11 cellular contexts compared by ENCODE assay signal in the genomic region with DNA sequence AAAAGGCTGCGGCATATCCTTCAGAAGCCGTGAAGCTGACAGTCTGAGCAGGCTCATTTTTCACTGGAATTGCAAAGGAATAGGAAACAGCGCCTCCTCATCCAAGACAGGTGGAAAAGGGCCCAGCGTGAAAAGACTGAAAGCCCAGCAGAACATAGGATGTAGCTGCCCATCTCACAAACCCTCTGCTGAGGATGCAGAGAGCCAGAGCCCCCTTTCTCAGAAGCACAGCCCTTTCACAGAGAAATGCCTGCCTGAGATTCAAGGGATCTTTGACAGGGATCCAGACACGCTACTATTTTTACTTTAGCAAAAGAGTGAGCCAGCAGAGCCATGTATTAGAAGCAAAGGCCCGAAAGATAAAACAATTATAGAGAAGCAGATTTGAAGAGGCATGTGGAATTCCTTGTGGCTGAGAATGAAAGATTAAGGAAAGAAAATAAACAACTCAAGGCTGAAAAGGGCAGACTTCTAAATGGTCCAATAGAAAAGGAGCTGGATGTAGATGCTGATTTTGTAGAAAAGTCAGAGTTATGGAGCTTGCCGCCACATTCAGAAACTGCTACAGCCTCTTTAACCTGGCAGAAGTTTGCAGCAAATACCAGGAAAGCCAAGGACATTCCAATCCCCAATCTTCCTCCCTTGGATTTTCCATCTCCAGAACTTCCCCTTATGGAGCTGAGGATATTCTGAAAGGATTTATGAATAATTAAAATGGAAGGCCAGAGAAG. TPM values are rescaled to one million over a fixed set of nuclear protein-coding genes. Genes with fewer than 3 reads are reported as not detected.
DNase-seq lines count a peak whose midpoint lies in the region; ATAC-seq and TF ChIP-seq lines count a peak whose summit lies in the region.
"Had no signal": no experiment of that assay in that cellular context is flagged by ENCODE, and none has a peak within 500 bp of the region (broad histone marks: within the 10 kb centered on the region; RNA-seq: fewer than 3 reads in every experiment).

No MANE protein-coding gene starts in this region.

- no peak for TF ChIP-seq CTCF in brain (conservative IDR thresholded peaks at IDR 0.05)
- TF ChIP-seq CTCF in lower lobe of right lung (IDR thresholded peaks at IDR 0.05) = no peak
- no peak for TF ChIP-seq CTCF in transverse colon (IDR thresholded peaks at IDR 0.05)

- no peak for ATAC-seq in lower lobe of right lung
- no peak for ATAC-seq in HG03439 (IDR thresholded peaks at IDR 0.05; ENCODE audit: unreplicated experiment)

- peaks cover 67% of the 10 kb centered on the region for H3K36me3 Mint-ChIP-seq in activated naive CD4-positive, alpha-beta T cell treated with anti-CD3 and anti-CD28 coated beads, Interleukin-2, amount 10 ng/mL, durations not matched to agents 7 days and 5 days
- peaks cover 98% of the 10 kb centered on the region for H3K36me3 Mint-ChIP-seq in brain

- H3K9me3 ChIP-seq in lower lobe of right lung (no peaks in the 10 kb centered on the region), transverse colon (no peaks in the 10 kb centered on the region)

- TF ChIP-seq POLR2A in transverse colon (IDR thresholded peaks at IDR 0.05) = no peak

- H3K4me3 ChIP-seq in lower lobe of right lung = no peak overlapping the region
- no peak overlapping the region for H3K4me3 ChIP-seq in transverse colon
- H3K4me3 ChIP-seq: lung had no signal

- no peaks in the 10 kb centered on the region for H3K27me3 ChIP-seq in lower lobe of right lung (ENCODE audit: low read depth)
- H3K27me3 ChIP-seq in transverse colon = no peaks in the 10 kb centered on the region

- H3K27ac ChIP-seq in lower lobe of right lung (peak overlapping the region; percentile 42), transverse colon (peak overlapping the region; percentile 49 to 52 (median 50))

- CTCF ChIA-PET in activated naive CD4-positive, alpha-beta T cell treated with anti-CD3 and anti-CD28 coated beads, Interleukin-2, amount 10 ng/mL, durations not matched to agents 7 days and 5 days (lab: Charles Lee) = interaction anchor here (1.0 to 1.5 kb wide), 4 partner anchors 12 to 926 kb away, joined by 3 to 5 read pairs (median 4); no protein-coding TSS in a partner anchor

- H3K27me3 Mint-ChIP-seq in activated naive CD4-positive, alpha-beta T cell treated with anti-CD3 and anti-CD28 coated beads, Interleukin-2, amount 10 ng/mL, durations not matched to agents 7 days and 5 days = no peaks in the 10 kb centered on the region
- H3K27me3 Mint-ChIP-seq in brain = no peaks in the 10 kb centered on the region

- peaks cover 42% of the 10 kb centered on the region for H3K4me1 Mint-ChIP-seq in activated naive CD4-positive, alpha-beta T cell treated with anti-CD3 and anti-CD28 coated beads, Interleukin-2, amount 10 ng/mL, durations not matched to agents 7 days and 5 days
- H3K4me1 Mint-ChIP-seq in brain = peaks cover 30% of the 10 kb centered on the region

- no peak for TF ChIP-seq EP300 in transverse colon (IDR thresholded peaks at IDR 0.05; ENCODE audit: low read depth)

- H3K9me3 Mint-ChIP-seq in activated naive CD4-positive, alpha-beta T cell treated with anti-CD3 and anti-CD28 coated beads, Interleukin-2, amount 10 ng/mL, durations not matched to agents 7 days and 5 days = peaks cover 3% of the 10 kb centered on the region
- peaks cover 0 to 14% (median 6%) of the 10 kb centered on the region in 5 experiments for H3K9me3 Mint-ChIP-seq in brain

- H3K4me3 Mint-ChIP-seq in activated naive CD4-positive, alpha-beta T cell treated with anti-CD3 and anti-CD28 coated beads, Interleukin-2, amount 10 ng/mL, durations not matched to agents 7 days and 5 days = no peak overlapping the region
- H3K4me3 Mint-ChIP-seq in brain = peak overlapping the region in 2 of 5 experiments; percentile 20 to 28

- intact Hi-C loops in lower lobe of right lung (cut with DNase I) = no loop called here
- intact Hi-C loops in transverse colon (cut with DNase I; ENCODE audit: low total_unique reads) = no loop called here

- H3K4me1 ChIP-seq in lower lobe of right lung (peaks cover 23% of the 10 kb centered on the region), transverse colon (peaks cover 0 to 26% (median 15%) of the 10 kb centered on the region in 4 donors)

- 69 to 78% methylated on average over 3 to 7 of the region's 7 CpGs for WGBS in transverse colon (ENCODE audit: low coverage in 1 of 2), 2 donors

- peaks cover 73% of the 10 kb centered on the region for H3K36me3 ChIP-seq in lower lobe of right lung
- H3K36me3 ChIP-seq in transverse colon = peaks cover 0 to 8% (median 4%) of the 10 kb centered on the region in 4 donors

- DNase-seq in activated naive CD4-positive, alpha-beta T cell treated with anti-CD3 and anti-CD28 coated beads, Interleukin-2, amount 10 ng/mL, durations not matched to agents 7 days and 5 days = no peak
- DNase-seq in activated naive CD4-positive, alpha-beta T cell treated with Interleukin-2 at 50 U/mL for 16 hours = no peak
- no peak for DNase-seq in lower lobe of right lung
- no peak for DNase-seq in transverse colon
- no peak for DNase-seq in OCI-M1 (lab: John Stamatoyannopoulos, UW)
- DNase-seq in HUDEP-2 (lab: John Stamatoyannopoulos, UW; ENCODE audit: unreplicated experiment in 76 of 76) = no peak
- DNase-seq: Calu3, NCI-H1436 had no signal

- peak overlapping the region; percentile 86 for H3K27ac Mint-ChIP-seq in activated naive CD4-positive, alpha-beta T cell treated with anti-CD3 and anti-CD28 coated beads, Interleukin-2, amount 10 ng/mL, durations not matched to agents 7 days and 5 days
- peak overlapping the region in 4 of 5 experiments; percentile 10 to 86 (median 70) for H3K27ac Mint-ChIP-seq in brain

- in situ Hi-C loops in transverse colon (cut with MboI; ENCODE audit: low pct_ligation_motif_present in 1 of 4, low pct_unique_long_range_greater_than_20kb in 1 of 4, low sequenced_read_pairs in 3 of 4) = no loop called here

RNA-seq across cellular contexts. Expression of gene GDI2, which starts 36.9 kb away (rescaled TPM):
- 229 TPM for polyA plus RNA-seq in brain (ENCODE audit: insufficient read depth, low read depth, low replicate concordance)
- total RNA-seq in lower lobe of right lung (192 TPM), transverse colon (100 to 1,000 TPM; 122 to 270 (median 203) TPM)
